In the genomic region with DNA sequence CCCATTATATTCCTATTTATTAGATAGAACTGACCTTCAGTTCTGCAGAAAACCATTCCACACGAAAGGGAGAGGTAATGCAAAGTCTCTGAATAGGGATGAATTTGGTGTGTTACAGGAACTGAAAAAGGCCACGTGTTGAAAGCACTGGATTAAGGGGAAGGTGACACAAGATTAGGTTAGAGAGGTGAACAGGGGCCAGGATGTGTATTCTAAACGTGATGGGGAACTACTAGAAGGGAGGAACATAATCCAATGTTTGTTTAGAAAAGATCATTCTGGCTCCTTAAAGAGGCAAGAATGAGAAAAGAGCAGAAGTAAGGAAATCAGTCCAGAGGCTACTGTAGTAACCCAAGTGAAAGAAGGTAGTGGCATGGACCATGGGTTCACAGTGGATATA, we compare ENCODE assay signal across 9 cellular contexts.
A peak's percentile ranks its signal among the peaks of the same experiment; 100 is the strongest.
DNase-seq lines count a peak whose midpoint lies in the region; ATAC-seq and TF ChIP-seq lines count a peak whose summit lies in the region.
"Had no signal": no experiment of that assay in that cellular context is flagged by ENCODE, and none has a peak within 500 bp of the region (broad histone marks: within the 10 kb centered on the region; RNA-seq: fewer than 3 reads in every experiment).

No MANE protein-coding gene starts in this region.

- TF ChIP-seq CTCF in brain microvascular endothelial cell (IDR thresholded peaks at IDR 0.05; ENCODE audit: low read depth, low read length, missing control alignments), result no peak

- peaks cover 22% of the 10 kb centered on the region for H3K4me1 ChIP-seq in neuron (ENCODE audit: insufficient read depth, low read length)

- H3K36me3 ChIP-seq in brain microvascular endothelial cell (replicated peaks) (peaks cover 4% of the 10 kb centered on the region), neuron (ENCODE audit: insufficient read depth, low read length) (peaks cover 23% of the 10 kb centered on the region)

- no peak overlapping the region for H3K27ac ChIP-seq in brain microvascular endothelial cell
- no peak overlapping the region for H3K27ac ChIP-seq in caudate nucleus (ENCODE audit: low read depth, low read length)

- ATAC-seq in GM21447 (IDR thresholded peaks at IDR 0.05; ENCODE audit: unreplicated experiment) (no peak), GM21717 (IDR thresholded peaks at IDR 0.05; ENCODE audit: unreplicated experiment) (no peak)

- H2AFZ ChIP-seq in neuron (ENCODE audit: low read depth, low read length), result no peak overlapping the region

- H3K4me3 ChIP-seq in brain microvascular endothelial cell (ENCODE audit: low read depth, low read length), result peak overlapping the region; percentile 68
- H3K4me3 ChIP-seq in neuron (ENCODE audit: low read length), result peak overlapping the region; percentile 61

- no peaks in the 10 kb centered on the region for H3K9me3 ChIP-seq in neuron (ENCODE audit: low read length)

- in situ Hi-C loops in brain microvascular endothelial cell (cut with HindIII; ENCODE audit: low pct_ligation_motif_present, low sequenced_read_pairs), result no loop called here

- DNase-seq in NCI-H526 treated with DMSO at 0.1 percent for 48 hours (lab: John Stamatoyannopoulos, UW) (peak; percentile 3), NCI-H526 (lab: John Stamatoyannopoulos, UW) (no peak), Kasumi-1 (lab: John Stamatoyannopoulos, UW) (peak; percentile 10 to 39), brain microvascular endothelial cell (no peak), caudate nucleus (lab: John Stamatoyannopoulos, UW) (no peak)
- DNase-seq: activated CD8-positive, alpha-beta memory T cell treated with anti-CD3 and anti-CD28 coated beads for 24 hours had no signal

- H3K27me3 ChIP-seq in brain microvascular endothelial cell (replicated peaks) (no peaks in the 10 kb centered on the region), neuron (ENCODE audit: insufficient read depth, low read length) (no peaks in the 10 kb centered on the region)

Comparison
In these comparisons a context has a peak if more than half of its experiments do, and no peak if none do; other contexts are left out.
1. DNase-seq: peak in NCI-H526 treated with DMSO at 0.1 percent for 48 hours (single experiment) and Kasumi-1 (2 of 2); none in NCI-H526 (0 of 2), brain microvascular endothelial cell (single experiment) and caudate nucleus (0 of 61).